ENCODE assay signal across 8 cellular contexts in the genomic region with DNA sequence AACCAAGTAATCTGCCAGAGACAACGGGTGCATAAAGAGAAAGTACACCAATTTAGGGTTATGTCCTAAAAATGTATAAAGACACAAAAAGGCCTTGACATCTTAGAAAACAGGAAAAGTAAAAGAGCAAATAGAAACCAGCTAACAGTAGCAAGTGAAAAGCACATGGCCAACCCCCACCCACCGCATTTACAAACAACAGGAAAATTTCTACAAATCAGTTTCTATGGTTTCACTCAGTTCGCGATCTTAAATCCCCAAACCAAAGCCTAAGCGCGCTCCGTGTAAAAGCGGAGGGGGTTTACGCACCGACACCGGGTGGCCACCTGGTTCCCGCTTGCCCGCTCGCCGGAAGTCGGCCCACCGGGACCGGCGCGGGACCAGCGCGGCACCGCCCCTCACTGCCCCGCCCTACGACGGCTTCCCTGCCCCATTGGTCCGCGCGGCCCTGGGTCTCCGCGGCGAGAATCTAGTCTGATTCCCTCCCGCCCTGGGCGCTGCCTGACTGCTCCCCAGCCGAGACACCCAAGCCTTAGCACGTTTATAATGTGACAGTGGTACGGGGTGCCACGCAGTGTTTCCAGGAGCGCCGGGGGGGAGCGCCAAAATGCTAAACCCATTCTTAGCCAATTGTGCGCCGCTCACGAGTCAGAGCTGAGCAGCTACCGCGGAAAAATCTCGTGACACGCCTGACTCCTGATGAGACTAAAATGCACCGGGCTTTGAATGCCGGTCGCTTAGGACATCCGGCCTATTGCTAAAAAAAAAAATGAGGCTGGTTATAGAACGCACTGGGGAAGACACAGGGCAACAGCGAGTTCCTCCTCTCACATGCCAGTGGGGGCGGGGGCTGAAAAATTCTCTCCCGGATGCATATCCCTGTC. TPM values are rescaled to one million over a fixed set of nuclear protein-coding genes. Genes with fewer than 3 reads are reported as not detected.
DNase-seq lines count a peak whose midpoint lies in the region; ATAC-seq and TF ChIP-seq lines count a peak whose summit lies in the region.

A gene (minus strand): TSS at position 362 of the 884 bp plus-strand sequence. CDS start 2,802 bp downstream, outside the sequence.

- peak within 1 kb of the TSS; percentile 19 for H2AFZ ChIP-seq in ACC112 (ENCODE audit: low read length, unreplicated experiment)
- H2AFZ ChIP-seq in mammary epithelial cell (ENCODE audit: low read depth, low read length), result peak within 1 kb of the TSS; percentile 95

- no peaks in the 10 kb centered on the region for H3K9me3 ChIP-seq in mammary epithelial cell (replicated peaks; ENCODE audit: insufficient read depth, low read length)

- peak within 1 kb of the TSS; percentile 100 for H3K9ac ChIP-seq in mammary epithelial cell (ENCODE audit: insufficient read depth, low read length)

- H3K79me2 ChIP-seq in ACC112 (ENCODE audit: control insufficient read depth, insufficient read depth, low read length, unreplicated experiment) (peaks cover 76% of the 10 kb centered on the region), mammary epithelial cell (ENCODE audit: insufficient read depth, low read length) (peaks cover 96% of the 10 kb centered on the region)

- in situ Hi-C loops in mammary epithelial cell (cut with MboI; ENCODE audit: low sequenced_read_pairs in 2 of 2), result no loop called here

- DNase-seq in NCI-H2171 (lab: John Stamatoyannopoulos, UW), result peak; percentile 89
- peak; percentile 82 for DNase-seq in mammary epithelial cell
- DNase-seq in inferior parietal cortex (ENCODE audit: extremely low spot score), result peak; percentile 72
- DNase-seq in stimulated activated CD4-positive, alpha-beta T cell treated with anti-CD3 and anti-CD28 coated beads, Interleukin-12 subunit alpha, Interleukin-12 subunit beta, amount 100 ng/mL, for 24 hours (ENCODE audit: low read depth in 2 of 2), result peak; percentile 75 to 82

- H3K36me3 ChIP-seq in ACC112 (ENCODE audit: insufficient read depth, low read length) (peaks cover 16% of the 10 kb centered on the region), mammary epithelial cell (ENCODE audit: insufficient read depth, low read length) (peaks cover 21% of the 10 kb centered on the region)

- intact Hi-C loops in mammary epithelial cell (cut with micrococcal nuclease), result loop anchor here (1.0 kb wide), 1 partner anchor 46 kb away; a partner anchor contains a TSS

- BruUV-seq in mammary epithelial cell (replicated peaks; lab: Mats Ljungman, UMichigan), result no TSS peak

- peak within 1 kb of the TSS; percentile 80 for H3K4me2 ChIP-seq in mammary epithelial cell (ENCODE audit: insufficient read depth, low read depth, low read length)

- peak within 1 kb of the TSS; percentile 93 for H3K4me3 ChIP-seq in ACC112 (ENCODE audit: low read depth, low read length)
- H3K4me3 ChIP-seq in WI38 (ENCODE audit: low read depth, low read length), result peak within 1 kb of the TSS; percentile 92
- peak within 1 kb of the TSS; percentile 78 to 87 (median 81) for H3K4me3 ChIP-seq in mammary epithelial cell (replicated peaks in 1 of 3; ENCODE audit: insufficient read depth in 1 of 3, low read depth in 2 of 3, low read length in 3 of 3)

- ATAC-seq in GM18861 (IDR thresholded peaks at IDR 0.05; ENCODE audit: unreplicated experiment) (peak; percentile 44), HG03095 (IDR thresholded peaks at IDR 0.05; ENCODE audit: unreplicated experiment) (peak; percentile 53)

- TF ChIP-seq CTCF in WI38 (IDR thresholded peaks at IDR 0.05; ENCODE audit: low read depth, low read length) (no peak), mammary epithelial cell (conservative IDR thresholded peaks at IDR 0.05 in 1 of 2, IDR thresholded peaks at IDR 0.05 in 1 of 2; ENCODE audit: extremely low read depth in 1 of 2, insufficient read depth in 1 of 2, low read depth in 1 of 2, low read length in 2 of 2) (no peak)

- H3K4me1 ChIP-seq in ACC112 (ENCODE audit: control insufficient read depth, insufficient read depth, low read length, unreplicated experiment) (peaks cover 23% of the 10 kb centered on the region), mammary epithelial cell (ENCODE audit: insufficient read depth, low read length) (peaks cover 13% of the 10 kb centered on the region)

- under 1% methylated on average over 32 of the region's 56 CpGs for WGBS in mammary epithelial cell (ENCODE audit: low coverage, missing lambda C conversion rate)

- CTCF ChIA-PET in mammary epithelial cell (lab: Charles Lee; ENCODE audit: low non-redundant PET), result no interaction called here

- H3K27me3 ChIP-seq in ACC112 (ENCODE audit: insufficient read depth, low read length) (no peaks in the 10 kb centered on the region), mammary epithelial cell (ENCODE audit: insufficient read depth, low read length) (no peaks in the 10 kb centered on the region)

- H4K20me1 ChIP-seq in mammary epithelial cell (ENCODE audit: insufficient read depth, low read length), result peaks cover 9% of the 10 kb centered on the region

- dilution Hi-C loops in mammary epithelial cell (cut with HindIII; ENCODE audit: low sequenced_read_pairs), result no loop called here

- H3K27ac ChIP-seq in ACC112 (ENCODE audit: low read depth, low read length) (peak within 1 kb of the TSS; percentile 95), mammary epithelial cell (ENCODE audit: insufficient read depth, low read depth, low read length) (peak within 1 kb of the TSS; percentile 100)

RNA-seq across cellular contexts. Expression of the gene that starts here (rescaled TPM):
- 100 to 1,000 TPM; 106 to 170 TPM for total RNA-seq in mammary epithelial cell
- polyA plus RNA-seq in mammary epithelial cell, result 19.4 TPM
- polyA minus RNA-seq in mammary epithelial cell, result 80.3 TPM

Comparison
In these comparisons a context has a peak if more than half of its experiments do, and no peak if none do; other contexts are left out.
1. Peak in every context shown above with its lines: DNase-seq, ATAC-seq, H3K4me3 ChIP-seq and H3K27ac ChIP-seq.